Comparison of ENCODE assay signal across 23 cellular contexts in the genomic region with DNA sequence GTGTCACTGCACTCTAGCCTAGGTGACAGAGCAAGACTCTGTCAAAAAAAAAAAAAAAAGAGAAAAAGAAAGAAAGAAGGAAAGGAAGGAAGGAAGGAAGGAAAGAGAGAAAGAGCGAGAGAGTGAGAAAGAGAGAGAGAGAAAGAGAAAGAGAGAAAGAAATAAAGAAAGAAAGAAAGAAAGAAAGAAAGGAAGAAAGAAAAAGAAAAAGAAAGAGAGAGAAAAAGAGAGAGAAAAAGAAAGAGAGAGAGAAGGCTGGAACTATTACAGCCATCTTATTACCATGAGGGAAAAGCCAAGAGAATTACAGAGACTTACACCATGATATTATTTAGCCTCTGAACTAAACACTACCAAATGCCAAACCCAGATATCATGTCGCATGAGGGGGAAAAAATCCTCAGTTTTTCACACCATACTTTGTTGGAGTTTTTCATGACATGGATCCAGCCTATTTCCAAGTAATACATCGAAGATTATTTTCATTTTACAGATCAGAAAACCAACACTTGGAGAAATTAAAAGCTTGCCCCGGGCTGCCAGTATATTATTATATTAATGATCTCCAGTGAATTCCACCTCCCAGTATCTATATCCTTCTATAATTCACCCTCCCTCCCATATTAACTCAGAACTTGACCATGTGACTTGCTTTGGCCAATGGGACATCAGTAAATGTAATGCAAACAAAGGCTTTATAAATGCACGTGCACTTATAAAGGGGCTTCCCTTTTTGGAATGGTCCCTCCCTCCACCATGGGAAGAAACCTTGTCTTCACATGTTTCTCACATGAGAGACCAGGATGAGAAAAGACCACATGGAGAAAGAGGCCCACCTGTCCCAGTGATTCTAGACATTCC.
DNase-seq lines count a peak whose midpoint lies in the region; ATAC-seq, FAIRE-seq and TF ChIP-seq lines count a peak whose summit lies in the region.
"Had no signal": no experiment of that assay in that cellular context is flagged by ENCODE, and none has a peak within 500 bp of the region (broad histone marks: within the 10 kb centered on the region; RNA-seq: fewer than 3 reads in every experiment).

No MANE protein-coding gene starts in this region.

- no peak for TF ChIP-seq EP300 in HepG2 (IDR thresholded peaks at IDR 0.05; ENCODE audit: low read depth in 2 of 2, low read length in 2 of 2)
- TF ChIP-seq EP300 in HepG2 (CRISPR knock-in tag; IDR thresholded peaks at IDR 0.05; ENCODE audit: borderline replicate concordance) = no peak

- no peak overlapping the region for H3K4me3 Mint-ChIP-seq in osteocyte (ENCODE audit: unreplicated experiment)
- H3K4me3 Mint-ChIP-seq: B cell; CD14-positive monocyte; CD4-positive, alpha-beta T cell; CD8-positive, alpha-beta memory T cell; GM23338; H9; HFFc6 had no signal

- WGBS in HepG2 (ENCODE audit: low lambda C conversion rate) = 34% methylated on average over 5 of the region's 5 CpGs
- 80% methylated on average over 5 of the region's 5 CpGs for WGBS in right lobe of liver (ENCODE audit: insufficient coverage, low coverage, low lambda C conversion rate, missing lambda C conversion rate)
- WGBS in prostate gland = 90% methylated on average over 5 of the region's 5 CpGs

- DNase-seq in HepG2 (ENCODE audit: low spot score) (no peak), right lobe of liver (no peak), osteocyte (ENCODE audit: extremely low spot score, unreplicated experiment) (peak; percentile 11), prostate gland (ENCODE audit: low spot score) (no peak)
- DNase-seq: CD4-positive, alpha-beta T cell; CD8-positive, alpha-beta memory T cell; DMS 273 treated with DMSO at 0.1 percent for 48 hours; DMS79; EL; GDM1; H9; HFFc6 had no signal

- no peak for FAIRE-seq in HepG2 (lab: Jason Lieb, UNC)
- FAIRE-seq: A204.1, D721Med, GM12878 had no signal

- no peaks in the 10 kb centered on the region for H4K20me1 ChIP-seq in HepG2 (ENCODE audit: insufficient read depth, low read length)
- H4K20me1 ChIP-seq: BLaER1 treated with 17β-estradiol and CSF1 and Interleukin-3, amounts not matched to agents 10 nM and 100 nM had no signal

- no TSS peak for BruUV-seq in HepG2 (replicated peaks; lab: Mats Ljungman, UMichigan)

- H3K79me2 ChIP-seq in HepG2 (ENCODE audit: insufficient read depth, low read length) = no peaks in the 10 kb centered on the region

- intact Hi-C loops in HepG2 (cut with micrococcal nuclease; ENCODE audit: unreplicated experiment) = no loop called here
- intact Hi-C loops in right lobe of liver (cut with DNase I) = no loop called here
- intact Hi-C loops in prostate gland (cut with DNase I) = loop anchor here (10.0 kb wide), 1 partner anchor 265 kb away; no protein-coding TSS in a partner anchor

- no peak overlapping the region for H3K27ac Mint-ChIP-seq in osteocyte (ENCODE audit: unreplicated experiment)
- H3K27ac Mint-ChIP-seq: B cell; CD4-positive, alpha-beta T cell; GM23338; H9; HFFc6 had no signal

- H3K9ac ChIP-seq in HepG2 (ENCODE audit: insufficient read depth, low read depth, low read length) = no peak overlapping the region
- H3K9ac ChIP-seq: BLaER1 treated with 17β-estradiol and CSF1 and Interleukin-3, amounts not matched to agents 10 nM and 100 nM had no signal

- H3K36me3 Mint-ChIP-seq in osteocyte (ENCODE audit: unreplicated experiment) = no peaks in the 10 kb centered on the region
- H3K36me3 Mint-ChIP-seq: CD14-positive monocyte had no signal

- peaks cover 13% of the 10 kb centered on the region for H3K4me1 Mint-ChIP-seq in osteocyte (ENCODE audit: unreplicated experiment)
- H3K4me1 Mint-ChIP-seq: B cell; CD14-positive monocyte; CD8-positive, alpha-beta memory T cell had no signal

- H3K36me3 ChIP-seq in HepG2 (replicated peaks in 1 of 2; ENCODE audit: control insufficient read depth in 1 of 2, insufficient read depth in 2 of 2, low read length in 2 of 2) = no peaks in the 10 kb centered on the region
- H3K36me3 ChIP-seq in right lobe of liver = no peaks in the 10 kb centered on the region
- H3K36me3 ChIP-seq in prostate gland = no peaks in the 10 kb centered on the region
- H3K36me3 ChIP-seq: BLaER1 treated with 17β-estradiol and CSF1 and Interleukin-3, amounts not matched to agents 10 nM and 100 nM had no signal

- no peak for TF ChIP-seq RAD21 in HepG2 (CRISPR knock-in tag; IDR thresholded peaks at IDR 0.05)

- H3K9me3 ChIP-seq in HepG2 (ENCODE audit: low read length) (peaks cover 5% of the 10 kb centered on the region; the same call in 1 of the 2 replicates), right lobe of liver (no peaks in the 10 kb centered on the region), prostate gland (no peaks in the 10 kb centered on the region)

- H3K4me3 ChIP-seq in HepG2 (replicated peaks in 1 of 3; ENCODE audit: insufficient read depth in 1 of 3, low read depth in 2 of 3, low read length in 3 of 3) = no peak overlapping the region
- no peak overlapping the region for H3K4me3 ChIP-seq in right lobe of liver
- H3K4me3 ChIP-seq in prostate gland = no peak overlapping the region
- H3K4me3 ChIP-seq: BLaER1 treated with 17β-estradiol and CSF1 and Interleukin-3, amounts not matched to agents 10 nM and 100 nM; GM12878; GM23338 had no signal

- H3K27me3 Mint-ChIP-seq in osteocyte (ENCODE audit: unreplicated experiment) = no peaks in the 10 kb centered on the region

- H2AFZ ChIP-seq in HepG2 (ENCODE audit: low read length) = no peak overlapping the region
- H2AFZ ChIP-seq: GM23338 had no signal

- H3K4me1 ChIP-seq in HepG2 (ENCODE audit: insufficient read depth, low read length) (peaks cover 27% of the 10 kb centered on the region), right lobe of liver (no peaks in the 10 kb centered on the region), prostate gland (replicated peaks) (no peaks in the 10 kb centered on the region)

- POLR2A ChIA-PET in HepG2 (lab: Yijun Ruan, JAX) = no interaction called here

- no peaks in the 10 kb centered on the region; a peak in 1 of 5 replicates for H3K27me3 ChIP-seq in HepG2 (ENCODE audit: control insufficient read depth in 1 of 2, insufficient read depth in 2 of 2, low read length in 2 of 2)
- no peaks in the 10 kb centered on the region for H3K27me3 ChIP-seq in right lobe of liver
- H3K27me3 ChIP-seq in prostate gland (replicated peaks; ENCODE audit: insufficient read depth) = no peaks in the 10 kb centered on the region

- CTCF ChIA-PET in HepG2 (lab: Yijun Ruan, JAX; ENCODE audit: low intra/inter-chr PET ratio, low total read pairs) = no interaction called here

- ATAC-seq in HepG2 (no peak), right lobe of liver (no peak), GM18907 (IDR thresholded peaks at IDR 0.05; ENCODE audit: unreplicated experiment) (no peak)
- ATAC-seq: GM12878, GM23338, HCT116 had no signal

- no peak for TF ChIP-seq CTCF in HepG2 (CRISPR knock-in tag; IDR thresholded peaks at IDR 0.05)
- TF ChIP-seq CTCF in right lobe of liver (IDR thresholded peaks at IDR 0.05) = no peak
- TF ChIP-seq CTCF in VCaP (conservative IDR thresholded peaks at IDR 0.05) = no peak
- no peak for TF ChIP-seq CTCF in osteocyte (IDR thresholded peaks at IDR 0.05)
- TF ChIP-seq CTCF in prostate gland (IDR thresholded peaks at IDR 0.05) = no peak

- no peak overlapping the region for H3K4me2 ChIP-seq in HepG2 (ENCODE audit: low read depth, low read length)
- H3K4me2 ChIP-seq: BLaER1 treated with 17β-estradiol and CSF1 and Interleukin-3, amounts not matched to agents 10 nM and 100 nM; GM23338 had no signal

- TF ChIP-seq POLR2A in HepG2 (IDR thresholded peaks at IDR 0.05; ENCODE audit: insufficient read depth in 1 of 2, low read depth in 2 of 2, low read length in 2 of 2) (no peak), right lobe of liver (IDR thresholded peaks at IDR 0.05) (no peak), prostate gland (IDR thresholded peaks at IDR 0.05) (no peak)

- in situ Hi-C loops in HepG2 (cut with HindIII; ENCODE audit: extremely low pct_ligation_motif_present, low pct_unique_long_range_greater_than_20kb) = no loop called here

- H3K9me3 Mint-ChIP-seq in osteocyte (ENCODE audit: unreplicated experiment) = peaks cover 5% of the 10 kb centered on the region

- no peak overlapping the region for H3K27ac ChIP-seq in HepG2 (ENCODE audit: extremely low read length, insufficient read depth, low read length)
- H3K27ac ChIP-seq in right lobe of liver = no peak overlapping the region
- H3K27ac ChIP-seq in VCaP = peak overlapping the region; percentile 92; the same call in 1 of the 2 replicates
- no peak overlapping the region for H3K27ac ChIP-seq in prostate gland
- H3K27ac ChIP-seq: 22Rv1; BLaER1 treated with 17β-estradiol and CSF1 and Interleukin-3, amounts not matched to agents 10 nM and 100 nM had no signal

TF ChIP-seq in HepG2, 621 proteins besides CTCF, POLR2A, EP300 and RAD21:
- TF ChIP-seq, protein P1, sequence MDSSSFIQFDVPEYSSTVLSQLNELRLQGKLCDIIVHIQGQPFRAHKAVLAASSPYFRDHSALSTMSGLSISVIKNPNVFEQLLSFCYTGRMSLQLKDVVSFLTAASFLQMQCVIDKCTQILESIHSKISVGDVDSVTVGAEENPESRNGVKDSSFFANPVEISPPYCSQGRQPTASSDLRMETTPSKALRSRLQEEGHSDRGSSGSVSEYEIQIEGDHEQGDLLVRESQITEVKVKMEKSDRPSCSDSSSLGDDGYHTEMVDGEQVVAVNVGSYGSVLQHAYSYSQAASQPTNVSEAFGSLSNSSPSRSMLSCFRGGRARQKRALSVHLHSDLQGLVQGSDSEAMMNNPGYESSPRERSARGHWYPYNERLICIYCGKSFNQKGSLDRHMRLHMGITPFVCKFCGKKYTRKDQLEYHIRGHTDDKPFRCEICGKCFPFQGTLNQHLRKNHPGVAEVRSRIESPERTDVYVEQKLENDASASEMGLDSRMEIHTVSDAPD (CRISPR knock-in tag; IDR thresholded peaks at IDR 0.05) = no peak
- TF ChIP-seq MNT (IDR thresholded peaks at IDR 0.05) = 0 out of 2 replicates have a peak, but pooled peaks have one; percentile 16
- TF ChIP-seq, protein P2, sequence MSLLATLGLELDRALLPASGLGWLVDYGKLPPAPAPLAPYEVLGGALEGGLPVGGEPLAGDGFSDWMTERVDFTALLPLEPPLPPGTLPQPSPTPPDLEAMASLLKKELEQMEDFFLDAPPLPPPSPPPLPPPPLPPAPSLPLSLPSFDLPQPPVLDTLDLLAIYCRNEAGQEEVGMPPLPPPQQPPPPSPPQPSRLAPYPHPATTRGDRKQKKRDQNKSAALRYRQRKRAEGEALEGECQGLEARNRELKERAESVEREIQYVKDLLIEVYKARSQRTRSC (CRISPR knock-in tag; IDR thresholded peaks at IDR 0.05; ENCODE audit: low read depth) = no peak
TF ChIP-seq in HepG2: peak in this region for 1.
